In the genomic region with DNA sequence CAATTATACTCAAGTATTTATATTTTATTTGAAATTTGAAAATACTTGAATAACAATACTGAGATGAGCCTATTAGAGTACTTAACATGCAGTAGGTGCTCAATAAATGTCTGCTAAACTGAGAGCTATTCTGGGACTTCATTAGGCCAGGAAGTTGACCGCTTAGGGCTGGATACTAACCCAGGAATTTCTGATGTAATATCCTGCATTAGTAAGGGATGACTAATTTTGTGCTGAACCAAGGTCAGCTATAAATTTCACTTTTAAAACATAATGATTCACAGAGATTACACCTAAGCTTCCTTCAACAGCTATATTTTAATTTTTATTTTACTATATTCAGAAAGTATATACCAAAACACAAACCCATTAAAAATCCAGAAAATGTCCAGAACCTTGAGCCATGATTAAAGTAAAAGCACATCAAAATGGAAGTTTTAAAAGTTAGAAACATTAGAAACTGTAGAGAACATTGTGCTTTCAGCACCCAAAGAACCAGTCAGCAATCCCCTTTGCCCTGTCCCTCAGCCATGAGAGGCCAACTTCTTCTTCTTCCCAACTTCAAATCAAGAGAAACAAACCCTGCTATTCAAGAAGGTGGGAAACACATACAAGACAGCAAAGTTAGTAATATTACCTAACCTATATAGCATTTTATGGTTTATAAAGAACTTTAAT, we compare ENCODE assay signal across 1 cellular context.
TF ChIP-seq lines count a peak whose summit lies in the region.

No MANE protein-coding gene starts in this region.

TF ChIP-seq in K562, 482 proteins besides CTCF, POLR2A, EP300 and RAD21 (continued from another document and continues in another):
- TF ChIP-seq, protein P1, sequence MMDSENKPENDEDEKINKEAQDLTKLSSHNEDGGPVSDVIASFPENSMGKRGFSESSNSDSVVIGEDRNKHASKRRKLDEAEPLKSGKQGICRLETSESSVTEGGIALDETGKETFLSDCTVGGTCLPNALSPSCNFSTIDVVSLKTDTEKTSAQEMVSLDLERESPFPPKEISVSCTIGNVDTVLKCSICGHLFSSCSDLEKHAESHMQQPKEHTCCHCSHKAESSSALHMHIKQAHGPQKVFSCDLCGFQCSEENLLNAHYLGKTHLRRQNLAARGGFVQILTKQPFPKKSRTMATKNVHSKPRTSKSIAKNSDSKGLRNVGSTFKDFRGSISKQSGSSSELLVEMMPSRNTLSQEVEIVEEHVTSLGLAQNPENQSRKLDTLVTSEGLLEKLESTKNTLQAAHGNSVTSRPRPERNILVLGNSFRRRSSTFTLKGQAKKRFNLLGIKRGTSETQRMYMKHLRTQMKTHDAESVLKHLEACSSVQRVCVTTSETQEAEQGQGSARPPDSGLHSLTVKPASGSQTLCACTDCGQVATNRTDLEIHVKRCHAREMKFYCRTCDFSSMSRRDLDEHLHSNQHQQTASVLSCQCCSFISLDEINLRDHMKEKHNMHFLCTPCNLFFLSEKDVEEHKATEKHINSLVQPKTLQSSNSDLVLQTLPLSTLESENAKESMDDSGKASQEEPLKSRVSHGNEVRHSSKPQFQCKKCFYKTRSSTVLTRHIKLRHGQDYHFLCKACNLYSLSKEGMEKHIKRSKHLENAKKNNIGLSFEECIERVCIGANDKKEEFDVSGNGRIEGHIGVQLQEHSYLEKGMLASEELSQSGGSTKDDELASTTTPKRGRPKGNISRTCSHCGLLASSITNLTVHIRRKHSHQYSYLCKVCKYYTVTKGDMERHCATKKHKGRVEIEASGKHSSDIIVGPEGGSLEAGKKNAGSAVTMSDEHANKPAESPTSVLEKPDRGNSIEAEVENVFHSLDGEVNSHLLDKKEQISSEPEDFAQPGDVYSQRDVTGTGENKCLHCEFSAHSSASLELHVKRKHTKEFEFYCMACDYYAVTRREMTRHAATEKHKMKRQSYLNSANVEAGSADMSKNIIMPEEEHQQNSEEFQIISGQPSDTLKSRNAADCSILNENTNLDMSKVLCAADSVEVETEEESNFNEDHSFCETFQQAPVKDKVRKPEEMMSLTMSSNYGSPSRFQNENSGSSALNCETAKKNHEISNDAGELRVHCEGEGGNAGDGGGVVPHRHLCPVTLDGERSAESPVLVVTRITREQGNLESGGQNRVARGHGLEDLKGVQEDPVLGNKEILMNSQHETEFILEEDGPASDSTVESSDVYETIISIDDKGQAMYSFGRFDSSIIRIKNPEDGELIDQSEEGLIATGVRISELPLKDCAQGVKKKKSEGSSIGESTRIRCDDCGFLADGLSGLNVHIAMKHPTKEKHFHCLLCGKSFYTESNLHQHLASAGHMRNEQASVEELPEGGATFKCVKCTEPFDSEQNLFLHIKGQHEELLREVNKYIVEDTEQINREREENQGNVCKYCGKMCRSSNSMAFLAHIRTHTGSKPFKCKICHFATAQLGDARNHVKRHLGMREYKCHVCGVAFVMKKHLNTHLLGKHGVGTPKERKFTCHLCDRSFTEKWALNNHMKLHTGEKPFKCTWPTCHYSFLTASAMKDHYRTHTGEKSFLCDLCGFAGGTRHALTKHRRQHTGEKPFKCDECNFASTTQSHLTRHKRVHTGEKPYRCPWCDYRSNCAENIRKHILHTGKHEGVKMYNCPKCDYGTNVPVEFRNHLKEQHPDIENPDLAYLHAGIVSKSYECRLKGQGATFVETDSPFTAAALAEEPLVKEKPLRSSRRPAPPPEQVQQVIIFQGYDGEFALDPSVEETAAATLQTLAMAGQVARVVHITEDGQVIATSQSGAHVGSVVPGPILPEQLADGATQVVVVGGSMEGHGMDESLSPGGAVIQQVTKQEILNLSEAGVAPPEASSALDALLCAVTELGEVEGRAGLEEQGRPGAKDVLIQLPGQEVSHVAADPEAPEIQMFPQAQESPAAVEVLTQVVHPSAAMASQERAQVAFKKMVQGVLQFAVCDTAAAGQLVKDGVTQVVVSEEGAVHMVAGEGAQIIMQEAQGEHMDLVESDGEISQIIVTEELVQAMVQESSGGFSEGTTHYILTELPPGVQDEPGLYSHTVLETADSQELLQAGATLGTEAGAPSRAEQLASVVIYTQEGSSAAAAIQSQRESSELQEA (IDR thresholded peaks at IDR 0.05; ENCODE audit: low read depth) = no peak
- TF ChIP-seq PRPF4 (IDR thresholded peaks at IDR 0.05; ENCODE audit: insufficient read depth, low read depth, low read length, poor library complexity, severe bottlenecking) (no peak), FOXA1 (IDR thresholded peaks at IDR 0.05; ENCODE audit: borderline replicate concordance) (no peak), SETDB1 (IDR thresholded peaks at IDR 0.05; ENCODE audit: low read length) (no peak), ZNF121 (CRISPR knock-in tag; conservative IDR thresholded peaks at IDR 0.05) (no peak), SIN3A (IDR thresholded peaks at IDR 0.05; ENCODE audit: borderline replicate concordance in 2 of 2, control insufficient read depth in 1 of 2, low read depth in 2 of 2, low read length in 2 of 2) (no peak), BRCA1 (IDR thresholded peaks at IDR 0.05) (no peak), BRCA1 (CRISPR knock-in tag; IDR thresholded peaks at IDR 0.05) (no peak), BHLHE40 (IDR thresholded peaks at IDR 0.05; ENCODE audit: low read length) (no peak), HDAC1 (IDR thresholded peaks at IDR 0.05) (no peak), SP1 (CRISPR knock-in tag; IDR thresholded peaks at IDR 0.05) (no peak), SIRT6 (IDR thresholded peaks at IDR 0.05; ENCODE audit: low read depth, low read length) (no peak), EGR1 (conservative IDR thresholded peaks at IDR 0.05) (no peak), ARID2 (IDR thresholded peaks at IDR 0.05) (no peak), BMI1 (IDR thresholded peaks at IDR 0.05; ENCODE audit: low read length) (no peak), GTF2A2 (tag; IDR thresholded peaks at IDR 0.05) (no peak), NELFE (IDR thresholded peaks at IDR 0.05; ENCODE audit: insufficient read depth, insufficient read length) (no peak), SIN3B (IDR thresholded peaks at IDR 0.05; ENCODE audit: low read depth) (no peak), PRMT5 (CRISPR knock-in tag; IDR thresholded peaks at IDR 0.05) (no peak), SREBF1 (IDR thresholded peaks at IDR 0.05; ENCODE audit: borderline replicate concordance, low read depth, low read length) (no peak), ZNF79 (CRISPR knock-in tag; IDR thresholded peaks at IDR 0.05; ENCODE audit: low read depth) (no peak), BRD4 (IDR thresholded peaks at IDR 0.05) (no peak), GTF2E2 (tag; IDR thresholded peaks at IDR 0.05) (peak; percentile 40; the same call in 1 of the 2 replicates), ARID1B (IDR thresholded peaks at IDR 0.05) (peak; percentile 34), TFAM (CRISPR knock-in tag; conservative IDR thresholded peaks at IDR 0.05) (no peak), KLF13 (tag; IDR thresholded peaks at IDR 0.05; ENCODE audit: borderline replicate concordance, low read depth) (no peak), ZNF165 (CRISPR knock-in tag; IDR thresholded peaks at IDR 0.05; ENCODE audit: borderline replicate concordance) (no peak), ZZZ3 (IDR thresholded peaks at IDR 0.05) (no peak), JUN (IDR thresholded peaks at IDR 0.05; ENCODE audit: borderline replicate concordance, low read depth, low read length) (peak; percentile 70), JUN (CRISPR knock-in tag; IDR thresholded peaks at IDR 0.05; ENCODE audit: borderline replicate concordance) (no peak), ZNF696 (CRISPR knock-in tag; conservative IDR thresholded peaks at IDR 0.05) (no peak), KLF16 (IDR thresholded peaks at IDR 0.05) (no peak), IFI16 (CRISPR knock-in tag; IDR thresholded peaks at IDR 0.05) (no peak), ELF1 (tag; IDR thresholded peaks at IDR 0.05) (no peak), GATA2 (CRISPR knock-in tag; IDR thresholded peaks at IDR 0.05) (no peak), SMC3 (conservative IDR thresholded peaks at IDR 0.05; ENCODE audit: insufficient read depth, low read depth, low read length) (no peak), NR1H2 (CRISPR knock-in tag; IDR thresholded peaks at IDR 0.05) (no peak), HNRNPL (IDR thresholded peaks at IDR 0.05; ENCODE audit: low read depth, low read length) (no peak), XRCC3 (IDR thresholded peaks at IDR 0.05) (no peak), POLR2B (IDR thresholded peaks at IDR 0.05; ENCODE audit: low read depth, partially characterized antibody) (no peak)
- TF ChIP-seq, protein P2, sequence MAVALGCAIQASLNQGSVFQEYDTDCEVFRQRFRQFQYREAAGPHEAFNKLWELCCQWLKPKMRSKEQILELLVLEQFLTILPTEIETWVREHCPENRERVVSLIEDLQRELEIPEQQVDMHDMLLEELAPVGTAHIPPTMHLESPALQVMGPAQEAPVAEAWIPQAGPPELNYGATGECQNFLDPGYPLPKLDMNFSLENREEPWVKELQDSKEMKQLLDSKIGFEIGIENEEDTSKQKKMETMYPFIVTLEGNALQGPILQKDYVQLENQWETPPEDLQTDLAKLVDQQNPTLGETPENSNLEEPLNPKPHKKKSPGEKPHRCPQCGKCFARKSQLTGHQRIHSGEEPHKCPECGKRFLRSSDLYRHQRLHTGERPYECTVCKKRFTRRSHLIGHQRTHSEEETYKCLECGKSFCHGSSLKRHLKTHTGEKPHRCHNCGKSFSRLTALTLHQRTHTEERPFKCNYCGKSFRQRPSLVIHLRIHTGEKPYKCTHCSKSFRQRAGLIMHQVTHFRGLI (CRISPR knock-in tag; IDR thresholded peaks at IDR 0.05) = no peak
- TF ChIP-seq, protein P3, sequence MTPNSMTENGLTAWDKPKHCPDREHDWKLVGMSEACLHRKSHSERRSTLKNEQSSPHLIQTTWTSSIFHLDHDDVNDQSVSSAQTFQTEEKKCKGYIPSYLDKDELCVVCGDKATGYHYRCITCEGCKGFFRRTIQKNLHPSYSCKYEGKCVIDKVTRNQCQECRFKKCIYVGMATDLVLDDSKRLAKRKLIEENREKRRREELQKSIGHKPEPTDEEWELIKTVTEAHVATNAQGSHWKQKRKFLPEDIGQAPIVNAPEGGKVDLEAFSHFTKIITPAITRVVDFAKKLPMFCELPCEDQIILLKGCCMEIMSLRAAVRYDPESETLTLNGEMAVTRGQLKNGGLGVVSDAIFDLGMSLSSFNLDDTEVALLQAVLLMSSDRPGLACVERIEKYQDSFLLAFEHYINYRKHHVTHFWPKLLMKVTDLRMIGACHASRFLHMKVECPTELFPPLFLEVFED (CRISPR knock-in tag; conservative IDR thresholded peaks at IDR 0.05) = no peak
- TF ChIP-seq, protein P4, sequence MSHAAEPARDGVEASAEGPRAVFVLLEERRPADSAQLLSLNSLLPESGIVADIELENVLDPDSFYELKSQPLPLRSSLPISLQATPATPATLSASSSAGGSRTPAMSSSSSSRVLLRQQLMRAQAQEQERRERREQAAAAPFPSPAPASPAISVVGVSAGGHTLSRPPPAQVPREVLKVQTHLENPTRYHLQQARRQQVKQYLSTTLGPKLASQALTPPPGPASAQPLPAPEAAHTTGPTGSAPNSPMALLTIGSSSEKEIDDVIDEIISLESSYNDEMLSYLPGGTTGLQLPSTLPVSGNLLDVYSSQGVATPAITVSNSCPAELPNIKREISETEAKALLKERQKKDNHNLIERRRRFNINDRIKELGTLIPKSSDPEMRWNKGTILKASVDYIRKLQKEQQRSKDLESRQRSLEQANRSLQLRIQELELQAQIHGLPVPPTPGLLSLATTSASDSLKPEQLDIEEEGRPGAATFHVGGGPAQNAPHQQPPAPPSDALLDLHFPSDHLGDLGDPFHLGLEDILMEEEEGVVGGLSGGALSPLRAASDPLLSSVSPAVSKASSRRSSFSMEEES (CRISPR knock-in tag; IDR thresholded peaks at IDR 0.05) = no peak
- TF ChIP-seq, protein P5, sequence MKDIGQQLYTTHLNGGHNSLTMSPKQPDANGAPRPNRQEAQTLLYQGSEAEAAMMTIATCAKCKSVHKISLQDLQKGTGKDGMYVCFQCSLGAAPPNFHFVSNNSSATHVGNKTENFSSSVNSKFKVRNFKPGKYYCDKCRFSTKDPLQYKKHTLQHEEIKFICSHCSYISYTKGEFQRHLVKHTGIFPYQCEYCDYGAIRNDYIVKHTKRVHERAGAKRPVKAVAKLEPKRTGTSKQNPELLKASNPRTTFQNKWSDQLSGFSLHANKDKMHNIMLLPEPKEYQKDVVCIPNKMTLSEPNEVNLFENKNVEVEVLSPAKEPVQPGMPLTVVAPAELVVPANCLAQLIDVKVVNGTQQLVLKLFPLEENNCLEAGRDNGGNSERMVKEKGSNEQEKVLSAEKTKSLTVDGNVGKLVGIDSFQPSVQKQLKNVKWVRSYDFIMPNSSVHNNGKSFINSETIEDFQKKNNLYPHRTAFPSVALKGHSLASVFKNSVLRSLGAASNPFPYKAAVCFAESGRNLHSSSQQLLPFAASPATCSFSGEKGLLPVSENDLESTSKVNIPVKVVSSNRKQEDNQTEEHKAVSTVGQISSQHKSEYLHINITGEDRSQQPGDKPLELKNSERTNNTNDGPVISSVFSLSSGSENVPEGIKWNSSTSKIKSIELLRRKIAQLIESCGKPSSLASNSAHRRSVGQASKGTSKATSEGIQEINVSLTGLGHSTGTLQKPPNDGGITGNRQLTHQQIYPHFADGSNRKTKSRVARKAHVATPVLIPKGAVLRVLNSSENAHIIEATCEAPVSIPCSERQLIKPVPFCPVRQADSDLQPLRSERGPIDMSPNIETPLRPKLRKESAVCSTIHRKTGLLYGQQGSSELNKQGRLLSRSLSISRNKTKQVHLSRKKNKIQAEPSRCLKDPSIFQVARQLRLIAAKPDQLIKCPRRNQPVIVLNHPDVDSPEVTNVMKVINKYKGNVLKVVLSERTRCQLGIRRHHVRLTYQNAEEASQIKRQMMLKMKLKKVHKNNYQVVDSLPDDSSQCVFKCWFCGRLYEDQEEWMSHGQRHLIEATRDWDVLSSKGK (CRISPR knock-in tag; IDR thresholded peaks at IDR 0.05) = no peak
- TF ChIP-seq, protein P6, sequence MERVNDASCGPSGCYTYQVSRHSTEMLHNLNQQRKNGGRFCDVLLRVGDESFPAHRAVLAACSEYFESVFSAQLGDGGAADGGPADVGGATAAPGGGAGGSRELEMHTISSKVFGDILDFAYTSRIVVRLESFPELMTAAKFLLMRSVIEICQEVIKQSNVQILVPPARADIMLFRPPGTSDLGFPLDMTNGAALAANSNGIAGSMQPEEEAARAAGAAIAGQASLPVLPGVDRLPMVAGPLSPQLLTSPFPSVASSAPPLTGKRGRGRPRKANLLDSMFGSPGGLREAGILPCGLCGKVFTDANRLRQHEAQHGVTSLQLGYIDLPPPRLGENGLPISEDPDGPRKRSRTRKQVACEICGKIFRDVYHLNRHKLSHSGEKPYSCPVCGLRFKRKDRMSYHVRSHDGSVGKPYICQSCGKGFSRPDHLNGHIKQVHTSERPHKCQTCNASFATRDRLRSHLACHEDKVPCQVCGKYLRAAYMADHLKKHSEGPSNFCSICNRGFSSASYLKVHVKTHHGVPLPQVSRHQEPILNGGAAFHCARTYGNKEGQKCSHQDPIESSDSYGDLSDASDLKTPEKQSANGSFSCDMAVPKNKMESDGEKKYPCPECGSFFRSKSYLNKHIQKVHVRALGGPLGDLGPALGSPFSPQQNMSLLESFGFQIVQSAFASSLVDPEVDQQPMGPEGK (CRISPR knock-in tag; IDR thresholded peaks at IDR 0.05; ENCODE audit: borderline replicate concordance) = no peak
